ENCODE assay signal across 8 cellular contexts in genomic region chr22:25362215-25362882, GRCh38.
DNase-seq lines count a peak whose midpoint lies in the region; ATAC-seq, FAIRE-seq and TF ChIP-seq lines count a peak whose summit lies in the region.

No MANE protein-coding gene starts in this region.

- H3K27ac ChIP-seq in GM23338 (ENCODE audit: low read depth): no peak overlapping the region
- no peak overlapping the region for H3K27ac ChIP-seq in pancreas
- H3K27ac ChIP-seq in tibial nerve: no peak overlapping the region

- H3K36me3 ChIP-seq in GM23338 (ENCODE audit: insufficient read depth): no peaks in the 10 kb centered on the region
- H3K36me3 ChIP-seq in pancreas: peaks cover 0 to 6% (median 0%) of the 10 kb centered on the region in 3 donors
- H3K36me3 ChIP-seq in tibial nerve: peaks cover 0 to 43% (median 0%) of the 10 kb centered on the region in 3 donors

- intact Hi-C loops in activated T-helper 2 cell treated with anti-CD3 and anti-CD28 coated beads, Interferon-gamma antibody, Interleukin-2, Interleukin-4, amounts not matched to agents 10 μg/mL and 5 μg/mL and 100 μg/mL, durations not matched to agents 14 hours and 24 hours and 36 hours (cut with micrococcal nuclease): loop anchor here (2.0 kb wide), 2 partner anchors 36 to 86 kb away; no protein-coding TSS in a partner anchor
- intact Hi-C loops in pancreas (cut with DNase I): loop anchor here in 1 of 3 donors (10.0 kb wide), 1 partner anchor 82 kb away; no protein-coding TSS in a partner anchor

- peaks cover 9% of the 10 kb centered on the region; the same call in 2 of the 3 replicates for H3K36me3 Mint-ChIP-seq in GM23338 (ENCODE audit: low read depth)
- H3K36me3 Mint-ChIP-seq in activated T-helper 2 cell treated with anti-CD3 and anti-CD28 coated beads, Interferon-gamma antibody, Interleukin-2, Interleukin-4, amounts not matched to agents 10 μg/mL and 5 μg/mL and 100 μg/mL, durations not matched to agents 14 hours and 24 hours and 36 hours (ENCODE audit: low read depth): peaks cover 3% of the 10 kb centered on the region

- WGBS in pancreas, 2 donors: 34 to 36% methylated on average over 17 of the region's 17 CpGs
- WGBS in tibial nerve, 2 donors: 38 to 47% methylated on average over 14 to 17 of the region's 17 CpGs

- H3K4me1 ChIP-seq in GM23338 (ENCODE audit: insufficient read depth): no peaks in the 10 kb centered on the region
- no peaks in the 10 kb centered on the region for H3K4me1 ChIP-seq in pancreas
- H3K4me1 ChIP-seq in tibial nerve: peaks cover 0 to 19% (median 0%) of the 10 kb centered on the region in 4 donors

- H3K27me3 ChIP-seq in GM23338 (ENCODE audit: insufficient read depth): no peaks in the 10 kb centered on the region
- no peaks in the 10 kb centered on the region for H3K27me3 ChIP-seq in pancreas
- H3K27me3 ChIP-seq in tibial nerve: no peaks in the 10 kb centered on the region

- peaks cover 7% of the 10 kb centered on the region for H3K4me1 Mint-ChIP-seq in GM23338
- peaks cover 5% of the 10 kb centered on the region for H3K4me1 Mint-ChIP-seq in activated T-helper 2 cell treated with anti-CD3 and anti-CD28 coated beads, Interferon-gamma antibody, Interleukin-2, Interleukin-4, amounts not matched to agents 10 μg/mL and 5 μg/mL and 100 μg/mL, durations not matched to agents 14 hours and 24 hours and 36 hours (ENCODE audit: low read depth)

- no peak overlapping the region for H3K27ac Mint-ChIP-seq in GM23338
- peak overlapping the region; percentile 8 for H3K27ac Mint-ChIP-seq in activated T-helper 2 cell treated with anti-CD3 and anti-CD28 coated beads, Interferon-gamma antibody, Interleukin-2, Interleukin-4, amounts not matched to agents 10 μg/mL and 5 μg/mL and 100 μg/mL, durations not matched to agents 14 hours and 24 hours and 36 hours

- peak; percentile 80 for DNase-seq in Ammon's horn (ENCODE audit: low spot score)
- DNase-seq in GM23338 (ENCODE audit: low spot score): peak; percentile 97
- peak; percentile 4 for DNase-seq in RCC 7860 (ENCODE audit: low spot score)
- peak; percentile 55 for DNase-seq in activated T-helper 2 cell treated with anti-CD3 and anti-CD28 coated beads, Interferon-gamma antibody, Interleukin-2, Interleukin-4, amounts not matched to agents 10 μg/mL and 5 μg/mL and 100 μg/mL, durations not matched to agents 14 hours and 24 hours and 36 hours (ENCODE audit: low spot score)
- DNase-seq in foreskin melanocyte: peak; percentile 22
- DNase-seq in pancreas: peak; percentile 37 to 88 (median 63)
- DNase-seq in tibial nerve (ENCODE audit: low spot score in 2 of 2): peak; percentile 39 to 83

- ATAC-seq in GM23338: peak; percentile 91
- ATAC-seq in pancreas: peak; percentile 53 to 82 (median 66)
- no peak for ATAC-seq in GM18858 (IDR thresholded peaks at IDR 0.05; ENCODE audit: unreplicated experiment)

- H3K27me3 Mint-ChIP-seq in GM23338 (ENCODE audit: insufficient read depth, low read depth, poor library complexity): peaks cover 28% of the 10 kb centered on the region
- H3K27me3 Mint-ChIP-seq in activated T-helper 2 cell treated with anti-CD3 and anti-CD28 coated beads, Interferon-gamma antibody, Interleukin-2, Interleukin-4, amounts not matched to agents 10 μg/mL and 5 μg/mL and 100 μg/mL, durations not matched to agents 14 hours and 24 hours and 36 hours (ENCODE audit: low read depth): no peaks in the 10 kb centered on the region

- H3K79me2 ChIP-seq in GM23338 (replicated peaks; ENCODE audit: insufficient read depth): no peaks in the 10 kb centered on the region

- no peaks in the 10 kb centered on the region for H3K9me2 ChIP-seq in GM23338 (ENCODE audit: insufficient read depth)

- FAIRE-seq in RCC 7860 (lab: Jason Lieb, UNC) (no peak), pancreas (lab: Jason Lieb, UNC) (no peak)

- H3F3A ChIP-seq in GM23338 (replicated peaks; ENCODE audit: low read depth): 0 out of 2 replicates have a peak, but pooled peaks cover 2% of the 10 kb centered on the region

- no peak overlapping the region for H3K4me3 Mint-ChIP-seq in GM23338
- H3K4me3 Mint-ChIP-seq in activated T-helper 2 cell treated with anti-CD3 and anti-CD28 coated beads, Interferon-gamma antibody, Interleukin-2, Interleukin-4, amounts not matched to agents 10 μg/mL and 5 μg/mL and 100 μg/mL, durations not matched to agents 14 hours and 24 hours and 36 hours (ENCODE audit: low read depth): no peak overlapping the region

- H3K4me3 ChIP-seq in GM23338: no peak overlapping the region
- no peak overlapping the region for H3K4me3 ChIP-seq in pancreas
- H3K4me3 ChIP-seq in tibial nerve: no peak overlapping the region

- TF ChIP-seq CTCF in GM23338 (conservative IDR thresholded peaks at IDR 0.05; ENCODE audit: low read depth in 2 of 2) (peak; percentile 100), pancreas (IDR thresholded peaks at IDR 0.05) (peak; percentile 68 to 85 (median 76)), tibial nerve (IDR thresholded peaks at IDR 0.05) (peak; percentile 78 to 90 (median 82))

- no peaks in the 10 kb centered on the region for H3K9me3 ChIP-seq in pancreas
- H3K9me3 ChIP-seq in tibial nerve: no peaks in the 10 kb centered on the region

- TF ChIP-seq EP300 in tibial nerve (IDR thresholded peaks at IDR 0.05): no peak

- no peak for TF ChIP-seq POLR2A in tibial nerve (IDR thresholded peaks at IDR 0.05)

- H3K4me2 ChIP-seq in GM23338: no peak overlapping the region

- H3K9me3 Mint-ChIP-seq in GM23338: no peaks in the 10 kb centered on the region
- H3K9me3 Mint-ChIP-seq in activated T-helper 2 cell treated with anti-CD3 and anti-CD28 coated beads, Interferon-gamma antibody, Interleukin-2, Interleukin-4, amounts not matched to agents 10 μg/mL and 5 μg/mL and 100 μg/mL, durations not matched to agents 14 hours and 24 hours and 36 hours: no peaks in the 10 kb centered on the region

- H2AFZ ChIP-seq in GM23338: no peak overlapping the region

- H4K20me1 ChIP-seq in GM23338 (replicated peaks; ENCODE audit: insufficient read depth): peaks cover 6% of the 10 kb centered on the region

TF ChIP-seq in GM23338, 12 proteins besides CTCF, POLR2A, EP300 and RAD21:
- no peak for TF ChIP-seq ZNF331 (CRISPR knock-in tag; IDR thresholded peaks at IDR 0.05; ENCODE audit: low read depth)
- 0 out of 2 replicates have a peak, but pooled peaks have one; percentile 12 for TF ChIP-seq CREB1 (CRISPR knock-in tag; IDR thresholded peaks at IDR 0.05; ENCODE audit: low read depth)
- TF ChIP-seq EZH2 (IDR thresholded peaks at IDR 0.05; ENCODE audit: low read depth, unreplicated experiment): no peak

Comparison
In these comparisons a context has a peak if more than half of its experiments do, and no peak if none do; other contexts are left out.
1. DNase-seq: peak in every context shown above with its lines; median percentile 97 in GM23338; 80 in Ammon's horn; 63 in pancreas; 61 in tibial nerve; 55 in activated T-helper 2 cell treated with anti-CD3 and anti-CD28 coated beads, Interferon-gamma antibody, Interleukin-2, Interleukin-4, amounts not matched to agents 10 μg/mL and 5 μg/mL and 100 μg/mL, durations not matched to agents 14 hours and 24 hours and 36 hours; 22 in foreskin melanocyte; 4 in RCC 7860.